In genomic region chr18:80166725-80167124, GRCh38 we compare ENCODE assay signal across 18 cellular contexts. TPM values are rescaled to one million over a fixed set of nuclear protein-coding genes. Genes with fewer than 3 reads are reported as not detected.
A peak's percentile ranks its signal among the peaks of the same experiment; 100 is the strongest.
DNase-seq lines count a peak whose midpoint lies in the region; TF ChIP-seq lines count a peak whose summit lies in the region.
"Had no signal": no experiment of that assay in that cellular context is flagged by ENCODE, and none has a peak within 500 bp of the region (broad histone marks: within the 10 kb centered on the region; RNA-seq: fewer than 3 reads in every experiment).

No MANE protein-coding gene starts in this region.

- H3K9ac ChIP-seq in neuronal stem cell (ENCODE audit: low read depth, low read length, poor library complexity), result no peak overlapping the region

- DNase-seq in D341Med (ENCODE audit: low spot score), result peak; percentile 23
- DNase-seq in coronary artery (ENCODE audit: low spot score), result peak; percentile 26
- no peak for DNase-seq in neuronal stem cell (ENCODE audit: low spot score)
- no peak for DNase-seq in DMS153 treated with DMSO at 0.1 percent for 48 hours (lab: John Stamatoyannopoulos, UW; ENCODE audit: unreplicated experiment)
- DNase-seq in GM20000 (ENCODE audit: low spot score), result no peak
- no peak for DNase-seq in AG20443 (ENCODE audit: low spot score)
- DNase-seq: 8988T; ACHN; C1 segment of cervical spinal cord; Calu3; CD4-positive, alpha-beta memory T cell; COR-L47; DMS 273 treated with DMSO at 0.1 percent for 48 hours; DMS53; DMS79 treated with DMSO at 0.1 percent for 48 hours; H9 had no signal

- no peak overlapping the region for H2AFZ ChIP-seq in neuronal stem cell (ENCODE audit: low read length)
- H2AFZ ChIP-seq: GM23338 had no signal

- no peak overlapping the region for H3K4ac ChIP-seq in neuronal stem cell (ENCODE audit: low read length)

- no peaks in the 10 kb centered on the region for H3K27me3 ChIP-seq in neuronal stem cell (ENCODE audit: control insufficient read depth in 3 of 3, insufficient read depth in 3 of 3, low read depth in 1 of 3, low read length in 3 of 3)

- H3K18ac ChIP-seq in neuronal stem cell (ENCODE audit: low read length), result no peak overlapping the region

- no peak overlapping the region for H3K4me3 ChIP-seq in coronary artery
- no peak overlapping the region for H3K4me3 ChIP-seq in neuronal stem cell (ENCODE audit: low read length in 2 of 2)
- H3K4me3 ChIP-seq: A549, GM23338 had no signal

- no peak overlapping the region for H2BK15ac ChIP-seq in neuronal stem cell (ENCODE audit: low read length)

- no peak overlapping the region for H2BK5ac ChIP-seq in neuronal stem cell (ENCODE audit: low read length)

- peaks cover 6 to 50% of the 10 kb centered on the region in 2 donors for H3K36me3 ChIP-seq in neuronal stem cell (replicated peaks in 1 of 2; ENCODE audit: control insufficient read depth in 2 of 2, insufficient read depth in 2 of 2, low read length in 2 of 2)

- no CpG with 5 or more reads among the region's 6 CpGs for WGBS in neuronal stem cell (ENCODE audit: extremely low coverage in 2 of 2, insufficient read length in 2 of 2, insufficient replicate concordance in 1 of 2), 2 donors

- TF ChIP-seq CTCF in coronary artery (IDR thresholded peaks at IDR 0.05) (no peak), GM20000 (IDR thresholded peaks at IDR 0.05; ENCODE audit: extremely low read depth, missing control alignments) (no peak)

- no peak overlapping the region for H2AK5ac ChIP-seq in neuronal stem cell (ENCODE audit: low read depth, low read length)

- no peak overlapping the region for H2BK120ac ChIP-seq in neuronal stem cell (ENCODE audit: low read depth, low read length)

- peaks cover 16% of the 10 kb centered on the region in 2 donors for H3K9me3 ChIP-seq in neuronal stem cell (replicated peaks in 1 of 2; ENCODE audit: control insufficient read depth in 2 of 2, insufficient read depth in 1 of 2, low read depth in 1 of 2, low read length in 2 of 2)
- H3K9me3 ChIP-seq: A549 had no signal

- H3K4me1 ChIP-seq in neuronal stem cell (ENCODE audit: control insufficient read depth in 2 of 2, insufficient read depth in 1 of 2, low read depth in 1 of 2, low read length in 2 of 2), result no peaks in the 10 kb centered on the region
- H3K4me1 ChIP-seq: A549 had no signal

- no peak overlapping the region for H4K91ac ChIP-seq in neuronal stem cell (ENCODE audit: low read depth, low read length, poor library complexity)

- no peak overlapping the region for H2BK12ac ChIP-seq in neuronal stem cell (ENCODE audit: low read length)

- H3K27ac ChIP-seq in coronary artery, result no peak overlapping the region
- H3K27ac ChIP-seq in neuronal stem cell (replicated peaks; ENCODE audit: low read length), result no peak overlapping the region
- H3K27ac ChIP-seq: A549 had no signal

- H3K79me1 ChIP-seq in neuronal stem cell (ENCODE audit: low read depth, low read length), result peaks cover 11% of the 10 kb centered on the region

- no peak overlapping the region for H3K4me2 ChIP-seq in neuronal stem cell (ENCODE audit: insufficient read depth, low read length, poor library complexity, severe bottlenecking)
- H3K4me2 ChIP-seq: A549, GM23338 had no signal

- no peak overlapping the region for H3K14ac ChIP-seq in neuronal stem cell (ENCODE audit: low read length)

- H3K23ac ChIP-seq in neuronal stem cell (ENCODE audit: low read depth, low read length, poor library complexity), result no peak overlapping the region

- peak overlapping the region; percentile 17 for H4K8ac ChIP-seq in neuronal stem cell (ENCODE audit: low read depth, low read length)

RNA-seq across cellular contexts. Expression of gene ADNP2, which starts 57.7 kb away (rescaled TPM):
- 29.1 TPM for polyA plus RNA-seq in neuronal stem cell (2013, experiment 1 of 2)
- polyA plus RNA-seq in neuronal stem cell (2013, experiment 2 of 2), result 29.0 TPM

Comparison
In these comparisons a context has a peak if more than half of its experiments do, and no peak if none do; other contexts are left out.
1. DNase-seq: peak in D341Med (single experiment) and coronary artery (single experiment); none in neuronal stem cell (single experiment), DMS153 treated with DMSO at 0.1 percent for 48 hours (single experiment), GM20000 (single experiment) and AG20443 (single experiment).